ENCODE assay signal across 9 cellular contexts in the genomic region with DNA sequence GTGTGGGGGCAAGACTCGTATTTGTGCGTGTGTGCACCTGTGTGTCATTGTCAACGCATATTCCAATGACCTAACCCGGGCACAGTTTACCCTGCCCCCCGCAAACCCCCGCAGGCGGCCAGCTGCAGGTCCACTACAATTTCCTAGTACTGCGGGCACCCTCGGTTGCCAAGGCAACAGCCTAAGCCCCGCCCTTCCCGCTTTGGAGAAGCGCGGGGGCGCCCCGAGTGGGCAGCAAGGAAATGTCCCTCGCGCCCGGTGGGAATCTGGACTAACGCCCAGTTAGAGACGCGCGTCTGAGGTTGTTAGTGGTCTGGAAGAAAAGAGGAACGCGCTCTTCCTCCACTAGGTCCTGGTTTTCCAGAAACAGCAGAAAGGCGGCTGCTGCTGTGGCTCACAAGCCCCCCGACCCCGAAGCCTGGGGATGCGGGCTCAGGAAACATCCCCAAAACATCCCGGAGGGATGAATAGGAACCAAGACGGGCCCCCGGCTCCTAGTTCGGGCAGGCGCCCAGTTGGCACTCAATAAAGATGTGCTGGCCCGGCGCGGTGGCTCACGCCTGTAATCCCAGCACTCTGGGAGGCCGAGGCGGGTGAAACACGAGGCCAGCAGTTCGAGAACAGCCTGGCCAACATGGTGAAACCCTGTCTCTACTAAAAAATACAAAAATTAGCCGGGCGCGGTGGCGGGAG. TPM values are rescaled to one million over a fixed set of nuclear protein-coding genes. Genes with fewer than 3 reads are reported as not detected.
DNase-seq lines count a peak whose midpoint lies in the region; ATAC-seq and TF ChIP-seq lines count a peak whose summit lies in the region.
"Had no signal": no experiment of that assay in that cellular context is flagged by ENCODE, and none has a peak within 500 bp of the region (broad histone marks: within the 10 kb centered on the region; RNA-seq: fewer than 3 reads in every experiment).

No MANE protein-coding gene starts in this region.

- peak; percentile 23 for ATAC-seq in sciatic nerve

- H3K9me3 Mint-ChIP-seq in brain: no peaks in the 10 kb centered on the region
- H3K9me3 Mint-ChIP-seq: activated naive CD4-positive, alpha-beta T cell treated with anti-CD3 and anti-CD28 coated beads, Interleukin-2, amount 50 U/mL, for 72 hours had no signal

- H3K4me1 Mint-ChIP-seq in brain: peaks cover 45% of the 10 kb centered on the region

- H3K4me3 Mint-ChIP-seq in brain: peak overlapping the region; percentile 85 to 94 (median 88)

- peaks cover 8% of the 10 kb centered on the region for H3K27me3 Mint-ChIP-seq in brain

- peak in 1 of 2 experiments; percentile 29 for TF ChIP-seq CTCF in brain (conservative IDR thresholded peaks at IDR 0.05)

- intact Hi-C loops in sciatic nerve (cut with DNase I): no loop called here

- DNase-seq in NCI-H2081 (lab: John Stamatoyannopoulos, UW) (peak; percentile 20 to 21), NCI-H2081 treated with DMSO at 0.1 percent for 48 hours (lab: John Stamatoyannopoulos, UW) (no peak), NCI-H82 (lab: John Stamatoyannopoulos, UW) (peak; percentile 81), iPS-NIHi11 (ENCODE audit: low spot score) (peak; percentile 69), sciatic nerve (ENCODE audit: low spot score) (peak; percentile 91), dedifferentiated amniotic fluid mesenchymal stem cell (ENCODE audit: extremely low spot score) (no peak)
- no peak for DNase-seq in stimulated activated CD4-positive, alpha-beta T cell treated with anti-CD3 and anti-CD28 coated beads, Interleukin-4, amount 100 ng/mL, for 1 hour

- peak overlapping the region; percentile 91 to 97 (median 95) for H3K27ac Mint-ChIP-seq in brain

- H3K36me3 Mint-ChIP-seq in brain: no peaks in the 10 kb centered on the region

RNA-seq across cellular contexts. Expression of gene ABHD14A, which starts 1.1 kb away (rescaled TPM):
- 70.3 TPM for polyA plus RNA-seq in brain (ENCODE audit: insufficient read depth, low read depth, low replicate concordance)
- 15.9 TPM for total RNA-seq in sciatic nerve

RNA-seq across cellular contexts. Expression of gene ABHD14B, which starts 2.2 kb away (rescaled TPM):
- 39.3 TPM for polyA plus RNA-seq in brain (ENCODE audit: insufficient read depth, low read depth, low replicate concordance)
- total RNA-seq in sciatic nerve: 42.3 TPM

RNA-seq across cellular contexts. Expression of gene ACY1, which starts 7.3 kb away (rescaled TPM):
- 11.5 TPM for polyA plus RNA-seq in brain (ENCODE audit: insufficient read depth, low read depth, low replicate concordance)
- 21.9 TPM for total RNA-seq in sciatic nerve

RNA-seq across cellular contexts. Expression of gene PCBP4, which starts 8.7 kb away (rescaled TPM):
- 151 TPM for polyA plus RNA-seq in brain (ENCODE audit: insufficient read depth, low read depth, low replicate concordance)
- total RNA-seq in sciatic nerve: 145 TPM

RNA-seq across cellular contexts. Expression of gene RPL29, which starts 19.7 kb away (rescaled TPM):
- 1,543 TPM for polyA plus RNA-seq in brain (ENCODE audit: insufficient read depth, low read depth, low replicate concordance)
- total RNA-seq in sciatic nerve: 753 TPM

Comparison
In these comparisons a context has a peak if more than half of its experiments do, and no peak if none do; other contexts are left out.
1. DNase-seq: peak in NCI-H2081 (2 of 2), NCI-H82 (single experiment), iPS-NIHi11 (single experiment) and sciatic nerve (single experiment); none in NCI-H2081 treated with DMSO at 0.1 percent for 48 hours (single experiment), dedifferentiated amniotic fluid mesenchymal stem cell (single experiment) and stimulated activated CD4-positive, alpha-beta T cell treated with anti-CD3 and anti-CD28 coated beads, Interleukin-4, amount 100 ng/mL, for 1 hour (single experiment).